In the genomic region with DNA sequence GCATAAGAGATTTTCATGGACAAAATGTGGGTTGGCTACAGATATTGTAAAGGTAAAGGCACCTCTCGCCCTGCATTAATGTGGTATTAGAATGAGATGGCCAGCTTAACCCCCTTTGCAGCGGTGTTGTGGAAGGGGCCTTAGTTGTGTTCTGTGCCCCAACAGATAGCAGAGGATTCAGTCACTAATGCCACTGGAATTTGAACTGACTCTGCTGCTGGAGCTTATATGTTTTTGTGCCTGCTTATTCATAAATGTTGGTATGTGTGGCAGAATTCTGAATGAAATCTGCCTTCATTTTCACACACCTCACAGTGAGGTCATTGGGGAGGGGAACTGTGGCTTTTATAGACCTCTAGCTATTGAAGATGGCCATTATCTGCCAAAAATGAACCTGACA, we compare ENCODE assay signal across 25 cellular contexts.
DNase-seq lines count a peak whose midpoint lies in the region; ATAC-seq, FAIRE-seq and TF ChIP-seq lines count a peak whose summit lies in the region.
"Had no signal": no experiment of that assay in that cellular context is flagged by ENCODE, and none has a peak within 500 bp of the region (broad histone marks: within the 10 kb centered on the region; RNA-seq: fewer than 3 reads in every experiment).

No MANE protein-coding gene starts in this region.

- peaks cover 4% of the 10 kb centered on the region for H3F3A ChIP-seq in PC-3 (ENCODE audit: low read length, unreplicated experiment)

- FAIRE-seq in urothelium cell line (lab: Jason Lieb, UNC): no peak
- FAIRE-seq: GM19239, H1, K562 had no signal

- H3K9me3 ChIP-seq in PC-3 (ENCODE audit: low read length): no peaks in the 10 kb centered on the region
- no peaks in the 10 kb centered on the region for H3K9me3 ChIP-seq in mucosa of rectum (ENCODE audit: control insufficient read depth in 2 of 2, low read length in 2 of 2)

- H3K4me1 ChIP-seq in PC-3 (ENCODE audit: insufficient read depth, low read length) (peaks cover 25% of the 10 kb centered on the region), mucosa of rectum (ENCODE audit: control insufficient read depth in 2 of 2, insufficient read depth in 2 of 2, low read length in 2 of 2) (peaks cover 39 to 48% of the 10 kb centered on the region in 2 donors)

- peak; percentile 17 for DNase-seq in activated CD8-positive, alpha-beta memory T cell treated with anti-CD3 and anti-CD28 coated beads for 24 hours
- DNase-seq in activated CD8-positive, alpha-beta memory T cell treated with anti-CD3 and anti-CD28 coated beads, Interleukin-2, amount 50 U/mL, for 48 hours: no peak
- DNase-seq in PC-3: peak; percentile 8
- no peak for DNase-seq in NCI-H524 treated with DMSO at 0.1 percent for 48 hours (lab: John Stamatoyannopoulos, UW)
- DNase-seq in urothelium cell line (ENCODE audit: low spot score): no peak
- DNase-seq in NK-92 treated with Interleukin-12 subunit alpha and Interleukin-12 subunit beta, amount 100 ng/mL, for 24 hours (lab: John Stamatoyannopoulos, UW): no peak
- DNase-seq: 8988T; AML-193; Calu3; CD8-positive, alpha-beta memory T cell; DMS153; NCI-H1092; NCI-H1436; NCI-H187 treated with DMSO at 0.1 percent for 48 hours; NCI-H510A treated with DMSO at 0.1 percent for 48 hours; NCI-H82; OCI-M1; Right ventricle myocardium superior; SW 1271 had no signal

- H3K36me3 ChIP-seq in PC-3 (ENCODE audit: low read depth, low read length) (no peaks in the 10 kb centered on the region), mucosa of rectum (ENCODE audit: control insufficient read depth in 2 of 2, insufficient read depth in 2 of 2, low read length in 2 of 2) (no peaks in the 10 kb centered on the region)

- CTCF ChIA-PET in PC-3 (lab: Charles Lee): no interaction called here

- BruUV-seq in PC-3 (replicated peaks; lab: Mats Ljungman, UMichigan): no TSS peak

- H3K27me3 ChIP-seq in PC-3 (ENCODE audit: low read length) (no peaks in the 10 kb centered on the region), mucosa of rectum (ENCODE audit: control insufficient read depth in 2 of 2, insufficient read depth in 2 of 2, low read length in 2 of 2) (no peaks in the 10 kb centered on the region)

- H3K9ac ChIP-seq in PC-3 (ENCODE audit: low read length): no peak overlapping the region
- H3K9ac ChIP-seq in mucosa of rectum (ENCODE audit: low read depth in 1 of 2, low read length in 2 of 2): peak overlapping the region in 1 of 2 donors; percentile 36

- H4K20me1 ChIP-seq in PC-3 (ENCODE audit: low read length): no peaks in the 10 kb centered on the region

- H3K27ac ChIP-seq in PC-3 (ENCODE audit: low read length) (no peak overlapping the region), mucosa of rectum (ENCODE audit: low read depth in 2 of 2, low read length in 2 of 2) (peak overlapping the region; percentile 89 to 93)
- H3K27ac ChIP-seq: C4-2B had no signal

- ATAC-seq in PC-3: no peak
- ATAC-seq in HG03045 (IDR thresholded peaks at IDR 0.05; ENCODE audit: unreplicated experiment): no peak
- ATAC-seq: K562 had no signal

- no peak overlapping the region for H2AFZ ChIP-seq in PC-3 (ENCODE audit: low read length)

- POLR2A ChIA-PET in PC-3 (lab: Charles Lee; ENCODE audit: unreplicated experiment): no interaction called here

- no peaks in the 10 kb centered on the region for H3K9me2 ChIP-seq in PC-3 (replicated peaks; ENCODE audit: low read length)

- no peak for TF ChIP-seq CTCF in PC-3 (conservative IDR thresholded peaks at IDR 0.05; ENCODE audit: low read depth, low read length)

- intact Hi-C loops in PC-3 (cut with micrococcal nuclease): no loop called here

- H3K79me2 ChIP-seq in PC-3 (ENCODE audit: low read length): no peaks in the 10 kb centered on the region

- no peak overlapping the region for H3K4me3 ChIP-seq in PC-3 (ENCODE audit: low read length)
- no peak overlapping the region for H3K4me3 ChIP-seq in mucosa of rectum (ENCODE audit: low read length in 2 of 2)
- H3K4me3 ChIP-seq: K562 had no signal

- no peak overlapping the region for H3K4me2 ChIP-seq in PC-3 (ENCODE audit: low read length)

Comparison
In these comparisons a context has a peak if more than half of its experiments do, and no peak if none do; other contexts are left out.
1. DNase-seq: peak in activated CD8-positive, alpha-beta memory T cell treated with anti-CD3 and anti-CD28 coated beads for 24 hours (single experiment) and PC-3 (single experiment); none in activated CD8-positive, alpha-beta memory T cell treated with anti-CD3 and anti-CD28 coated beads, Interleukin-2, amount 50 U/mL, for 48 hours (single experiment), NCI-H524 treated with DMSO at 0.1 percent for 48 hours (single experiment), urothelium cell line (single experiment) and NK-92 treated with Interleukin-12 subunit alpha and Interleukin-12 subunit beta, amount 100 ng/mL, for 24 hours (single experiment).